22 cellular contexts compared by ENCODE assay signal in the genomic region with DNA sequence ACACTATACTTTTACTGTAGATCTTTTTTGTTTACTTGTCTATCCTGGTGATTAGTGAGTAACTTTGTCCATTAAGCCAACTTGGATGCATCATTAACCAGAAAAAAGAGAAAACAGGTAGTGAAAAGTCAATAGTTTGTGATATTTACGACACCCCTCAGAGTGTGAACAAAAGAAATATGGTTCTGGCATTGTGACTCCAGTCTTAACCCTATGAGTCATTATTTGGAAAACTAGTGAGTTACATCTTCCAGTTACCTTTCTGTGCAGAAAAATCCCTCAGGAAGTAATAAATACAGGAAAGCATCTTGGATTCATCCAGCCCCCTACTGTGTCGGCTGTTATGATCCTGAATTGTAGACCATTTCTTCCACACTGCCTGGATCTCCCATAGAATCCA.
"Had no signal": no experiment of that assay in that cellular context is flagged by ENCODE, and none has a peak within 500 bp of the region (broad histone marks: within the 10 kb centered on the region; RNA-seq: fewer than 3 reads in every experiment).

No MANE protein-coding gene starts in this region.

- H3K9me3 ChIP-seq: gastroesophageal sphincter, heart left ventricle, lower lobe of right lung, sigmoid colon, upper lobe of left lung had no signal

- H3K4me3 ChIP-seq: gastroesophageal sphincter, heart left ventricle, lower lobe of right lung, sigmoid colon, upper lobe of left lung had no signal

- H3K4me1 ChIP-seq: gastroesophageal sphincter, lower lobe of right lung, upper lobe of left lung had no signal

- FAIRE-seq: keratinocyte had no signal

- H3K36me3 ChIP-seq: gastroesophageal sphincter, heart left ventricle, lower lobe of right lung, sigmoid colon, upper lobe of left lung had no signal

- ATAC-seq: activated CD8-positive, alpha-beta T cell treated with anti-CD3 and anti-CD28 coated beads, Interleukin-2, amount 10 ng/mL, durations not matched to agents 7 days and 5 days; activated naive CD8-positive, alpha-beta T cell treated with anti-CD3 and anti-CD28 coated beads, Interleukin-2, amount 50 U/mL, for 24 hours; esophagus mucosa; gastroesophageal sphincter; heart left ventricle; left lobe of liver; lower lobe of right lung; stimulated activated naive CD8-positive, alpha-beta T cell treated with anti-CD3 and anti-CD28 coated beads, Interleukin-15, Interleukin-2, amounts not matched to agents 100 U/mL and 50 U/mL, for 24 hours had no signal

- DNase-seq: activated CD4-positive, alpha-beta T cell treated with anti-CD3 and anti-CD28 coated beads for 1 hour; activated CD4-positive, alpha-beta T cell treated with anti-CD3 and anti-CD28 coated beads, Interleukin-2, amount 50 U/mL, for 1 hour; activated CD8-positive, alpha-beta T cell treated with anti-CD3 and anti-CD28 coated beads, Interleukin-2, amount 10 ng/mL, durations not matched to agents 7 days and 5 days; activated gamma-delta T cell; activated naive CD4-positive, alpha-beta T cell treated with anti-CD3 and anti-CD28 coated beads, Interleukin-2, amount 50 U/mL, for 16 hours; activated naive CD8-positive, alpha-beta T cell treated with anti-CD3 and anti-CD28 coated beads, Interleukin-2, amount 50 U/mL, for 24 hours; dermis blood vessel endothelial cell; effector CD8-positive, alpha-beta T cell; heart left ventricle; lower lobe of right lung; naive B cell; posterior cingulate gyrus; retina; sigmoid colon; stimulated activated CD4-positive, alpha-beta T cell treated with anti-CD3 and anti-CD28 coated beads, Interleukin-4, amount 100 ng/mL, for 24 hours; stimulated activated naive CD8-positive, alpha-beta T cell treated with anti-CD3 and anti-CD28 coated beads, Interleukin-15, Interleukin-2, amounts not matched to agents 100 U/mL and 50 U/mL, for 24 hours; T-helper 9 cell; upper lobe of left lung had no signal

- H3K27ac ChIP-seq: gastroesophageal sphincter, heart left ventricle, lower lobe of right lung, sigmoid colon, upper lobe of left lung had no signal

- H3K27me3 ChIP-seq: gastroesophageal sphincter, heart left ventricle, sigmoid colon, upper lobe of left lung had no signal
